39 cellular contexts compared by ENCODE assay signal in the genomic region with DNA sequence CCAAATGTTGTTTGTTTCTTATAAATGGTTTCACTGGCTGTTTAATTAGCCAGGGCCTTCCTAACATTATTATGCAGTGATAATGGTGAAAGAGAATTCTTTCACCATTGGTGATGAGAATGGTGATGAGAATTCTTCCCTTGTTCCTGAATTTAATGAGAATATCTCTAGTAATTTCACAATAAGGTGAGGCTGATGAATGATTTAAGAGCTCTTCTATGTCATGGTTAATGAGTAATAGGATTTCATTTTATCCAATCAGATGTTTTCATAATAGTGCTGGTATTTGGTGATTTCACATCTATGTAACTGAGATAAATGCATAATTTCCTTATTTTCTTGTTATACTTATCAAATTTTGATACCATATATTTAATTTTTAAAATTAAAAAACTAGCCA.
"Had no signal": no experiment of that assay in that cellular context is flagged by ENCODE, and none has a peak within 500 bp of the region (broad histone marks: within the 10 kb centered on the region; RNA-seq: fewer than 3 reads in every experiment).

No MANE protein-coding gene starts in this region.

- H3K4me3 ChIP-seq: body of pancreas, breast epithelium, cardiac muscle cell had no signal

- H3K36me3 Mint-ChIP-seq: activated CD8-positive, alpha-beta memory T cell treated with anti-CD3 and anti-CD28 coated beads, Interleukin-2, amount 10 ng/mL, durations not matched to agents 7 days and 5 days; activated naive CD4-positive, alpha-beta T cell treated with anti-CD3 and anti-CD28 coated beads, Interleukin-2, amount 10 ng/mL, durations not matched to agents 7 days and 5 days; activated naive CD4-positive, alpha-beta T cell treated with anti-CD3 and anti-CD28 coated beads, Interleukin-2, amount 50 U/mL, for 24 hours; activated naive CD8-positive, alpha-beta T cell; activated naive CD8-positive, alpha-beta T cell treated with anti-CD3 and anti-CD28 coated beads, Interleukin-2, amount 10 ng/mL, durations not matched to agents 7 days and 5 days; WTC11 had no signal

- H3K27ac ChIP-seq: body of pancreas, brain microvascular endothelial cell, breast epithelium, cardiac muscle cell, WERI-Rb-1 had no signal

- H3K9me3 ChIP-seq: body of pancreas, breast epithelium had no signal

- H3K9me3 Mint-ChIP-seq: activated CD4-positive, alpha-beta memory T cell treated with anti-CD3 and anti-CD28 coated beads, Interleukin-2, amount 10 ng/mL, durations not matched to agents 7 days and 5 days; activated CD4-positive, alpha-beta T cell treated with anti-CD3 and anti-CD28 coated beads, Interleukin-2, amount 10 ng/mL, durations not matched to agents 7 days and 5 days; activated T-cell treated with anti-CD3 and anti-CD28 coated beads, Interleukin-2, amount 50 U/mL, for 24 hours; activated T-helper 2 cell treated with anti-CD3 and anti-CD28 coated beads, Interferon-gamma antibody, Interleukin-2, Interleukin-4, amounts not matched to agents 10 μg/mL and 5 μg/mL and 100 μg/mL, durations not matched to agents 14 hours and 24 hours and 36 hours; central memory CD8-positive, alpha-beta T cell; T-helper 1 cell treated with Interleukin-12 subunit alpha and Interleukin-12 subunit beta and Interleukin-4 antibody, amounts not matched to agents 30 μg/mL and 1 μg/mL, for 36 hours; T-helper 2 cell treated with Interferon-gamma antibody and Interleukin-4, amounts not matched to agents 5 μg/mL and 100 μg/mL, for 36 hours; WTC11 had no signal

- H3K27me3 Mint-ChIP-seq: activated CD4-positive, alpha-beta memory T cell treated with anti-CD3 and anti-CD28 coated beads, Interleukin-2, amount 10 ng/mL, durations not matched to agents 7 days and 5 days; activated CD4-positive, alpha-beta T cell treated with anti-CD3 and anti-CD28 coated beads for 36 hours; activated CD4-positive, alpha-beta T cell treated with anti-CD3 and anti-CD28 coated beads, Interleukin-2, amount 10 ng/mL, durations not matched to agents 7 days and 5 days; activated CD8-positive, alpha-beta memory T cell treated with anti-CD3 and anti-CD28 coated beads, Interleukin-2, amount 10 ng/mL, durations not matched to agents 7 days and 5 days; activated naive CD4-positive, alpha-beta T cell treated with anti-CD3 and anti-CD28 coated beads, Interleukin-2, amount 10 ng/mL, durations not matched to agents 7 days and 5 days; activated naive CD4-positive, alpha-beta T cell treated with anti-CD3 and anti-CD28 coated beads, Interleukin-2, amount 50 U/mL, for 24 hours; activated naive CD8-positive, alpha-beta T cell; activated naive CD8-positive, alpha-beta T cell treated with anti-CD3 and anti-CD28 coated beads, Interleukin-2, amount 50 U/mL, for 24 hours; activated T-cell treated with anti-CD3 and anti-CD28 coated beads, Interleukin-2, amount 50 U/mL, for 24 hours; central memory CD8-positive, alpha-beta T cell had no signal

- H3K36me3 ChIP-seq: brain microvascular endothelial cell, breast epithelium, cardiac muscle cell, WERI-Rb-1 had no signal

- H3K4me1 ChIP-seq: body of pancreas, breast epithelium had no signal

- H3K27ac Mint-ChIP-seq: activated CD4-positive, alpha-beta memory T cell treated with anti-CD3 and anti-CD28 coated beads, Interleukin-2, amount 10 ng/mL, durations not matched to agents 7 days and 5 days; activated CD4-positive, alpha-beta T cell treated with anti-CD3 and anti-CD28 coated beads for 36 hours; activated CD4-positive, alpha-beta T cell treated with anti-CD3 and anti-CD28 coated beads, Interleukin-2, amount 10 ng/mL, durations not matched to agents 7 days and 5 days; activated CD8-positive, alpha-beta memory T cell treated with anti-CD3 and anti-CD28 coated beads, Interleukin-2, amount 10 ng/mL, durations not matched to agents 7 days and 5 days; activated CD8-positive, alpha-beta T cell treated with anti-CD3 and anti-CD28 coated beads, Interleukin-2, amount 10 ng/mL, durations not matched to agents 7 days and 5 days; activated naive CD4-positive, alpha-beta T cell treated with anti-CD3 and anti-CD28 coated beads, Interleukin-2, amount 10 ng/mL, durations not matched to agents 7 days and 5 days; activated naive CD4-positive, alpha-beta T cell treated with anti-CD3 and anti-CD28 coated beads, Interleukin-2, amount 50 U/mL, for 24 hours; activated naive CD8-positive, alpha-beta T cell; activated naive CD8-positive, alpha-beta T cell treated with anti-CD3 and anti-CD28 coated beads, Interleukin-2, amount 10 ng/mL, durations not matched to agents 7 days and 5 days; activated naive CD8-positive, alpha-beta T cell treated with anti-CD3 and anti-CD28 coated beads, Interleukin-2, amount 50 U/mL, for 24 hours; activated T-cell treated with anti-CD3 and anti-CD28 coated beads, Interleukin-2, amount 50 U/mL, for 24 hours; activated T-helper 2 cell treated with anti-CD3 and anti-CD28 coated beads, Interferon-gamma antibody, Interleukin-2, Interleukin-4, amounts not matched to agents 10 μg/mL and 5 μg/mL and 100 μg/mL, durations not matched to agents 14 hours and 24 hours and 36 hours; T-helper 1 cell treated with Interleukin-12 subunit alpha and Interleukin-12 subunit beta and Interleukin-4 antibody, amounts not matched to agents 30 μg/mL and 1 μg/mL, for 36 hours; T-helper 2 cell treated with Interferon-gamma antibody and Interleukin-4, amounts not matched to agents 5 μg/mL and 100 μg/mL, for 36 hours; WTC11 had no signal

- FAIRE-seq: astrocyte had no signal

- H3K4me1 Mint-ChIP-seq: activated CD4-positive, alpha-beta memory T cell treated with anti-CD3 and anti-CD28 coated beads, Interleukin-2, amount 10 ng/mL, durations not matched to agents 7 days and 5 days; activated CD4-positive, alpha-beta T cell treated with anti-CD3 and anti-CD28 coated beads for 36 hours; activated CD4-positive, alpha-beta T cell treated with anti-CD3 and anti-CD28 coated beads, Interleukin-2, amount 10 ng/mL, durations not matched to agents 7 days and 5 days; activated CD8-positive, alpha-beta memory T cell treated with anti-CD3 and anti-CD28 coated beads, Interleukin-2, amount 10 ng/mL, durations not matched to agents 7 days and 5 days; activated naive CD4-positive, alpha-beta T cell treated with anti-CD3 and anti-CD28 coated beads, Interleukin-2, amount 10 ng/mL, durations not matched to agents 7 days and 5 days; activated naive CD4-positive, alpha-beta T cell treated with anti-CD3 and anti-CD28 coated beads, Interleukin-2, amount 50 U/mL, for 24 hours; activated naive CD8-positive, alpha-beta T cell treated with anti-CD3 and anti-CD28 coated beads, Interleukin-2, amount 10 ng/mL, durations not matched to agents 7 days and 5 days; activated naive CD8-positive, alpha-beta T cell treated with anti-CD3 and anti-CD28 coated beads, Interleukin-2, amount 50 U/mL, for 24 hours; central memory CD8-positive, alpha-beta T cell had no signal

- DNase-seq: activated CD4-positive, alpha-beta memory T cell treated with anti-CD3 and anti-CD28 coated beads, Interleukin-2, amount 10 ng/mL, durations not matched to agents 7 days and 5 days; activated CD4-positive, alpha-beta T cell treated with anti-CD3 and anti-CD28 coated beads for 1 hour; activated CD4-positive, alpha-beta T cell treated with anti-CD3 and anti-CD28 coated beads for 36 hours; activated CD4-positive, alpha-beta T cell treated with anti-CD3 and anti-CD28 coated beads for 48 hours; activated CD4-positive, alpha-beta T cell treated with anti-CD3 and anti-CD28 coated beads, Interleukin-2, amount 10 ng/mL, durations not matched to agents 7 days and 5 days; activated CD4-positive, alpha-beta T cell treated with anti-CD3 and anti-CD28 coated beads, Interleukin-2, amount 50 U/mL, for 48 hours; activated CD4-positive, CD25-positive, alpha-beta regulatory T cell; activated CD8-positive, alpha-beta memory T cell treated with anti-CD3 and anti-CD28 coated beads for 24 hours; activated CD8-positive, alpha-beta memory T cell treated with anti-CD3 and anti-CD28 coated beads, Interleukin-2, amount 10 ng/mL, durations not matched to agents 7 days and 5 days; activated CD8-positive, alpha-beta memory T cell treated with anti-CD3 and anti-CD28 coated beads, Interleukin-2, amount 50 U/mL, for 48 hours; activated CD8-positive, alpha-beta T cell treated with anti-CD3 and anti-CD28 coated beads, Interleukin-2, amount 10 ng/mL, durations not matched to agents 7 days and 5 days; activated effector memory CD4-positive, alpha-beta T cell treated with Interleukin-2 at 50 U/mL for 16 hours; activated gamma-delta T cell; activated naive CD4-positive, alpha-beta T cell treated with anti-CD3 and anti-CD28 coated beads, Interleukin-2, amount 10 ng/mL, durations not matched to agents 7 days and 5 days; activated naive CD4-positive, alpha-beta T cell treated with Interleukin-2 at 50 U/mL for 16 hours; activated naive CD8-positive, alpha-beta T cell treated with anti-CD3 and anti-CD28 coated beads, Interleukin-2, amount 10 ng/mL, durations not matched to agents 7 days and 5 days; activated naive CD8-positive, alpha-beta T cell treated with anti-CD3 and anti-CD28 coated beads, Interleukin-2, amount 50 U/mL, for 24 hours; activated T-cell treated with anti-CD3 and anti-CD28 coated beads, Interleukin-2, amount 50 U/mL, for 24 hours; activated T-cell treated with anti-CD3 and anti-CD28 coated beads, Interleukin-2, amount 50 U/mL, for 48 hours; amniotic stem cell; aorta; body of pancreas; brain microvascular endothelial cell; caudate nucleus; cerebellar nuclear complex; T-helper 1 cell; T-helper 2 cell; T-helper 9 cell; WERI-Rb-1 had no signal

- H3K4me3 Mint-ChIP-seq: activated CD4-positive, alpha-beta memory T cell treated with anti-CD3 and anti-CD28 coated beads, Interleukin-2, amount 10 ng/mL, durations not matched to agents 7 days and 5 days; activated CD4-positive, alpha-beta T cell treated with anti-CD3 and anti-CD28 coated beads for 36 hours; activated CD4-positive, alpha-beta T cell treated with anti-CD3 and anti-CD28 coated beads, Interleukin-2, amount 10 ng/mL, durations not matched to agents 7 days and 5 days; activated CD8-positive, alpha-beta memory T cell treated with anti-CD3 and anti-CD28 coated beads, Interleukin-2, amount 10 ng/mL, durations not matched to agents 7 days and 5 days; activated CD8-positive, alpha-beta T cell treated with anti-CD3 and anti-CD28 coated beads, Interleukin-2, amount 10 ng/mL, durations not matched to agents 7 days and 5 days; activated naive CD4-positive, alpha-beta T cell treated with anti-CD3 and anti-CD28 coated beads, Interleukin-2, amount 10 ng/mL, durations not matched to agents 7 days and 5 days; activated naive CD4-positive, alpha-beta T cell treated with anti-CD3 and anti-CD28 coated beads, Interleukin-2, amount 50 U/mL, for 24 hours; activated naive CD8-positive, alpha-beta T cell; activated naive CD8-positive, alpha-beta T cell treated with anti-CD3 and anti-CD28 coated beads, Interleukin-2, amount 10 ng/mL, durations not matched to agents 7 days and 5 days; activated naive CD8-positive, alpha-beta T cell treated with anti-CD3 and anti-CD28 coated beads, Interleukin-2, amount 50 U/mL, for 24 hours; activated T-cell treated with anti-CD3 and anti-CD28 coated beads, Interleukin-2, amount 50 U/mL, for 24 hours; central memory CD8-positive, alpha-beta T cell; T-helper 1 cell treated with Interleukin-12 subunit alpha and Interleukin-12 subunit beta and Interleukin-4 antibody, amounts not matched to agents 30 μg/mL and 1 μg/mL, for 36 hours; T-helper 2 cell treated with Interferon-gamma antibody and Interleukin-4, amounts not matched to agents 5 μg/mL and 100 μg/mL, for 36 hours; WTC11 had no signal

- H3K27me3 ChIP-seq: body of pancreas, brain microvascular endothelial cell, breast epithelium, cardiac muscle cell had no signal
